ENCODE assay signal across 8 cellular contexts in the genomic region with DNA sequence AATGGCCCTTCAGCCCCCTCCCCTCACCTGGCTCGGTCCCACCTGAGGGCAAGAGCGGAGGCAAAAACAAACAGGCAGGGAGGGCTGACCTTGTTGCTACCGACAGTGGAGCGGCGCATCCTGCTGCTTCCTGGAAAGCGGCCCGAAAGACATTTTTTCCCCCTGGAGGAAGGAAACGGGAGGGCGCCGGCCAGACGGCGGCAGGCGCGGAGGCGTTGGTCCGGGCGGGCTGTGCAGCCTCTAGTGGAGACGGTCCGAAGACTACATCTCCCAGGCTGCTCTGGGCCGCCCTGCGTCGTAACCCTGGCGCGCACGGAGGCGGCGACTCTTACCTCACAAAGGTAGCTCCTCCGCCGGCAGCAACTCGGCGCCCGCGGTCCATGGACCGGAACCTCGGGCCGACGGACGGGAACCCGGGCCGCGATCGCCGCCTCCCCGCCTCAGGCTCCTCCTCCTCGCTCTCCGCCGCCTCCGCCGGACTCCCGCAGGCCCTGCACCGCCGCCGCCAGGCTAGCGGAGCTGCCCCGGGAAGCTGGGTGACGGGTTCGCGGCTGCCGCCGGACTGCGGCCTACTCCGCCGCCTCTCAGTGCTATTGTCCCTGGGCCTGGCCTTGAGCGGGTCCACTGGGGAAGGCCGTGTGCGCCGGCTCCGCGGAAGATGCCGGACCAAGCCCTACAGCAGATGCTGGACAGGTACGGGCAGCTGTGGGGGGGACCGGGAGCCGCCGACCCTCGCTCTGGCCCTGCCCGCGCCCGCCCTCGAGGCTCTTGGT. TPM values are rescaled to one million over a fixed set of nuclear protein-coding genes. Genes with fewer than 3 reads are reported as not detected.
DNase-seq lines count a peak whose midpoint lies in the region; ATAC-seq and TF ChIP-seq lines count a peak whose summit lies in the region.

A gene (minus strand): TSS at position 242 of the 773 bp plus-strand sequence. CDS start 50,728 bp downstream, outside the sequence.
A gene with protein sequence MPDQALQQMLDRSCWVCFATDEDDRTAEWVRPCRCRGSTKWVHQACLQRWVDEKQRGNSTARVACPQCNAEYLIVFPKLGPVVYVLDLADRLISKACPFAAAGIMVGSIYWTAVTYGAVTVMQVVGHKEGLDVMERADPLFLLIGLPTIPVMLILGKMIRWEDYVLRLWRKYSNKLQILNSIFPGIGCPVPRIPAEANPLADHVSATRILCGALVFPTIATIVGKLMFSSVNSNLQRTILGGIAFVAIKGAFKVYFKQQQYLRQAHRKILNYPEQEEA (plus strand): TSS at position 331 of the 773 bp plus-strand sequence. CDS start 328 bp downstream, at position 659.

- peaks cover 14% of the 10 kb centered on the region for H3K79me2 ChIP-seq in OCI-LY1 (ENCODE audit: insufficient read depth, low read length)

- H3K4me3 ChIP-seq in OCI-LY1 (ENCODE audit: low read depth, low read length, poor library complexity, severe bottlenecking) = peak within 1 kb of the TSS; percentile 92
- H3K4me3 ChIP-seq in epithelial cell of esophagus (ENCODE audit: low read length) = peak within 1 kb of the TSS; percentile 93
- H3K4me3 ChIP-seq in mucosa of descending colon = peak within 1 kb of the TSS; percentile 90

- peak within 1 kb of the TSS; percentile 96 for H3K4me2 ChIP-seq in OCI-LY1 (ENCODE audit: low read length)

- H3K9me2 ChIP-seq in OCI-LY1 (ENCODE audit: low read depth, low read length) = no peaks in the 10 kb centered on the region

- DNase-seq in DMS 273 treated with DMSO at 0.1 percent for 48 hours (lab: John Stamatoyannopoulos, UW) (peak; percentile 81), HuH-7 (ENCODE audit: low spot score) (peak; percentile 89), activated T-cell treated with anti-CD3 and anti-CD28 coated beads for 24 hours (ENCODE audit: low read depth) (peak; percentile 85), epithelial cell of esophagus (ENCODE audit: low read depth) (peak; percentile 98), mucosa of descending colon (peak; percentile 96 to 98 (median 97))
- DNase-seq in stimulated activated CD8-positive, alpha-beta memory T cell treated with anti-CD3 and anti-CD28 coated beads, Interleukin-4, amount 100 ng/mL, for 24 hours (ENCODE audit: low read depth) = peak; percentile 88

- peak; percentile 12; the same call in 1 of the 2 replicates for TF ChIP-seq CTCF in OCI-LY1 (IDR thresholded peaks at IDR 0.05; ENCODE audit: low read length)
- TF ChIP-seq CTCF in epithelial cell of esophagus (IDR thresholded peaks at IDR 0.05; ENCODE audit: insufficient read depth, low read depth, low read length, missing control alignments) = peak; percentile 62
- peak; percentile 58 for TF ChIP-seq CTCF in mucosa of descending colon (IDR thresholded peaks at IDR 0.05)

- H3K27me3 ChIP-seq in OCI-LY1 (ENCODE audit: insufficient read depth, low read length) = no peaks in the 10 kb centered on the region

- intact Hi-C loops in mucosa of descending colon (cut with DNase I, micrococcal nuclease) = loop anchor here in 1 of 2 donors (5.0 kb wide), 1 partner anchor 49 kb away; no protein-coding TSS in a partner anchor

- no peaks in the 10 kb centered on the region for H3F3A ChIP-seq in OCI-LY1 (ENCODE audit: insufficient read depth, low read length)

- no peaks in the 10 kb centered on the region for H3K9me3 ChIP-seq in OCI-LY1 (ENCODE audit: low read length)
- no peaks in the 10 kb centered on the region for H3K9me3 ChIP-seq in mucosa of descending colon

- peak within 1 kb of the TSS; percentile 58; the same call in 1 of the 2 replicates for H2AFZ ChIP-seq in OCI-LY1 (ENCODE audit: low read length)

- H4K20me1 ChIP-seq in OCI-LY1 (ENCODE audit: insufficient read depth, low read length) = no peaks in the 10 kb centered on the region

- H3K4me1 ChIP-seq in OCI-LY1 (ENCODE audit: insufficient read depth, low read length, severe bottlenecking) = peaks cover 24% of the 10 kb centered on the region
- no peaks in the 10 kb centered on the region for H3K4me1 ChIP-seq in mucosa of descending colon (ENCODE audit: low read depth)

- ATAC-seq in GM21515 (IDR thresholded peaks at IDR 0.05; ENCODE audit: unreplicated experiment) (peak; percentile 97), mucosa of descending colon (peak; percentile 98)

- peaks cover 7% of the 10 kb centered on the region; the same call in 1 of the 2 replicates for H3K36me3 ChIP-seq in OCI-LY1 (ENCODE audit: insufficient read depth, low read length)
- H3K36me3 ChIP-seq in mucosa of descending colon (ENCODE audit: low read depth) = peaks cover 4% of the 10 kb centered on the region

- H3K27ac ChIP-seq in OCI-LY1 (ENCODE audit: low read depth, low read length, poor library complexity, severe bottlenecking) = peak within 1 kb of the TSS; percentile 66

- H3K9ac ChIP-seq in OCI-LY1 (ENCODE audit: low read length) = peak within 1 kb of the TSS; percentile 96

RNA-seq across cellular contexts. Expression of the first gene that starts in this region (rescaled TPM):
- total RNA-seq in mucosa of descending colon = 10 to 100 TPM in 1 of 3 donors, 1 to 10 TPM in 2; 7.4 to 11.0 (median 8.2) TPM

RNA-seq across cellular contexts. Expression of the second gene that starts in this region (rescaled TPM):
- 10 to 100 TPM; 30.5 to 37.2 (median 33.3) TPM for total RNA-seq in mucosa of descending colon

Comparison
In these comparisons a context has a peak if more than half of its experiments do, and no peak if none do; other contexts are left out.
1. Peak in every context shown above with its lines: DNase-seq, ATAC-seq, H3K4me3 ChIP-seq and H3K27ac ChIP-seq.
2. CTCF ChIP-seq: peak in every context shown above with its lines; median percentile 62 in epithelial cell of esophagus; 58 in mucosa of descending colon; 12 in OCI-LY1.